In genomic region chr11:46710821-46711269, GRCh38 we compare ENCODE assay signal across 10 cellular contexts. TPM values are rescaled to one million over a fixed set of nuclear protein-coding genes. Genes with fewer than 3 reads are reported as not detected.
DNase-seq lines count a peak whose midpoint lies in the region; ATAC-seq and TF ChIP-seq lines count a peak whose summit lies in the region.
"Had no signal": no experiment of that assay in that cellular context is flagged by ENCODE, and none has a peak within 500 bp of the region (broad histone marks: within the 10 kb centered on the region; RNA-seq: fewer than 3 reads in every experiment).

No MANE protein-coding gene starts in this region.

- no peak overlapping the region for H2AFZ ChIP-seq in neural progenitor cell (replicated peaks)

- no peak overlapping the region for H3K4me2 ChIP-seq in neural progenitor cell

- H4K20me1 ChIP-seq in neural progenitor cell (ENCODE audit: low read depth) = no peaks in the 10 kb centered on the region

- TF ChIP-seq CTCF in right atrium auricular region (IDR thresholded peaks at IDR 0.05) (no peak), neural progenitor cell (IDR thresholded peaks at IDR 0.05) (no peak)

- H3K27ac Mint-ChIP-seq in neural progenitor cell = no peak overlapping the region

- H3K27me3 ChIP-seq in right atrium auricular region (no peaks in the 10 kb centered on the region), neural progenitor cell (no peaks in the 10 kb centered on the region)

- no peaks in the 10 kb centered on the region for H3K9me3 ChIP-seq in right atrium auricular region
- no peaks in the 10 kb centered on the region for H3K9me3 ChIP-seq in neural progenitor cell (ENCODE audit: low read depth)

- no peak for ATAC-seq in HG02884 (IDR thresholded peaks at IDR 0.05; ENCODE audit: unreplicated experiment)
- ATAC-seq: HCT116 had no signal

- H3K4me3 Mint-ChIP-seq in neural progenitor cell = no peak overlapping the region

- H3K27ac ChIP-seq in right atrium auricular region = peak overlapping the region; percentile 87 to 94
- H3K27ac ChIP-seq in neural progenitor cell = no peak overlapping the region

- DNase-seq in G401 (ENCODE audit: low spot score) = peak; percentile 5
- DNase-seq in astrocyte of the hippocampus (ENCODE audit: low read depth, low spot score) = peak; percentile 94
- DNase-seq in right atrium auricular region (ENCODE audit: low spot score) = peak; percentile 82
- DNase-seq in skeletal muscle cell (ENCODE audit: low read depth) = peak; percentile 85
- DNase-seq in NCI-H2171 treated with DMSO at 0.1 percent for 48 hours (lab: John Stamatoyannopoulos, UW) = no peak
- no peak for DNase-seq in neural progenitor cell (ENCODE audit: low spot score)
- DNase-seq in NCI-H2029 (lab: John Stamatoyannopoulos, UW) = no peak
- DNase-seq: NCI-H146 had no signal

- H3K79me2 ChIP-seq in neural progenitor cell (ENCODE audit: low read depth) = no peaks in the 10 kb centered on the region

- H3K4me3 ChIP-seq in right atrium auricular region (no peak overlapping the region), skeletal muscle cell (ENCODE audit: low read depth, low read length) (no peak overlapping the region), neural progenitor cell (no peak overlapping the region)

- peaks cover 2% of the 10 kb centered on the region for H3K36me3 Mint-ChIP-seq in neural progenitor cell

- H3F3A ChIP-seq in neural progenitor cell (ENCODE audit: low read depth) = no peaks in the 10 kb centered on the region

- no peaks in the 10 kb centered on the region for H3K9me3 Mint-ChIP-seq in neural progenitor cell

- H3K9ac ChIP-seq in neural progenitor cell = no peak overlapping the region

- peaks cover 0 to 12% of the 10 kb centered on the region in 2 donors for H3K4me1 ChIP-seq in right atrium auricular region
- H3K4me1 ChIP-seq in neural progenitor cell = no peaks in the 10 kb centered on the region

- H3K4me1 Mint-ChIP-seq in neural progenitor cell = no peaks in the 10 kb centered on the region

- peaks cover 2% of the 10 kb centered on the region for H3K27me3 Mint-ChIP-seq in neural progenitor cell (ENCODE audit: insufficient read depth, low read depth)

- H3K36me3 ChIP-seq in right atrium auricular region (peaks cover 18% of the 10 kb centered on the region), neural progenitor cell (no peaks in the 10 kb centered on the region)

- in situ Hi-C loops in G401 (cut with HindIII; ENCODE audit: low sequenced_read_pairs) = no loop called here

RNA-seq across cellular contexts. Expression of gene F2, which starts 8.2 kb away (rescaled TPM):
- total RNA-seq in G401 (2014; rRNA removed; shearing (Covaris generic)) = not detected in 2 replicates
- total RNA-seq in right atrium auricular region (not detected), neural progenitor cell (ENCODE audit: low replicate concordance) (0.06 TPM in 1 of 2 replicates, not detected in the other)

RNA-seq across cellular contexts. Expression of gene ZNF408, which starts 10.0 kb away (rescaled TPM):
- 9.2 and 12.7 TPM in 2 replicates for total RNA-seq in G401 (2014; rRNA removed; shearing (Covaris generic))
- total RNA-seq in right atrium auricular region (1 to 10 TPM; 6.0 to 9.6 TPM), neural progenitor cell (ENCODE audit: low replicate concordance) (2.8 and 10.7 TPM in 2 replicates)

RNA-seq across cellular contexts. Expression of gene ARHGAP1, which starts 10.4 kb away (rescaled TPM):
- 4.1 and 4.9 TPM in 2 replicates for total RNA-seq in G401 (2014; rRNA removed; shearing (Covaris generic))
- total RNA-seq in right atrium auricular region (100 to 1,000 TPM in 1 of 2 donors, 10 to 100 TPM in 1; 88.1 to 117 TPM), neural progenitor cell (ENCODE audit: low replicate concordance) (8.1 and 11.8 TPM in 2 replicates)

Comparison
In these comparisons a context has a peak if more than half of its experiments do, and no peak if none do; other contexts are left out.
1. DNase-seq: peak in G401 (single experiment), astrocyte of the hippocampus (single experiment), right atrium auricular region (single experiment) and skeletal muscle cell (single experiment); none in NCI-H2171 treated with DMSO at 0.1 percent for 48 hours (single experiment), neural progenitor cell (single experiment) and NCI-H2029 (single experiment).